15 cellular contexts compared by ENCODE assay signal in the genomic region with DNA sequence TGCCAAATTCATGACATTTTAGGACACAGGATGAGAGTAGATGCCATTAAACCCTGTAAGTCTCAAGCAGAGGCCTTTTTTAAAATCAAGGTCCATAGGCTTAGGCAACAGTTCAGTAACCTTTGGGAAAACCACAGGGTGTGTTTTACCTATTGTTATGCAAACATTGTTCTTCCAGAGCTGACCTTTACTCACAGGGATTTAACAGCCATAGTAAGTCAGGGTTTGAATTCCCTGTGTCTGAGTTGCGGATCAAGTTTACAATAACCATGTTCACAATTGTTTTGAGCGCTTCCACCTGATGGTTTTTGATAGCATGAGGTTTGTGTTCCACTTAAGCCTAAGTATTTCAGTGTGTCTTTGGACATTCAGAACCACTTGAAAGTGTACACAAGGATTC.
DNase-seq lines count a peak whose midpoint lies in the region; ATAC-seq lines count a peak whose summit lies in the region.
"Had no signal": no experiment of that assay in that cellular context is flagged by ENCODE, and none has a peak within 500 bp of the region (broad histone marks: within the 10 kb centered on the region; RNA-seq: fewer than 3 reads in every experiment).

No MANE protein-coding gene starts in this region.

- peaks cover 3% of the 10 kb centered on the region for H3K4me1 Mint-ChIP-seq in T-helper 2 cell treated with Interferon-gamma antibody and Interleukin-4, amounts not matched to agents 5 μg/mL and 100 μg/mL, for 36 hours (ENCODE audit: low read depth)
- H3K4me1 Mint-ChIP-seq: activated naive CD8-positive, alpha-beta T cell treated with anti-CD3 and anti-CD28 coated beads, Interleukin-2, amount 50 U/mL, for 24 hours had no signal

- H3K27me3 Mint-ChIP-seq in T-helper 2 cell treated with Interferon-gamma antibody and Interleukin-4, amounts not matched to agents 5 μg/mL and 100 μg/mL, for 36 hours (ENCODE audit: low read depth), result no peaks in the 10 kb centered on the region
- H3K27me3 Mint-ChIP-seq: activated naive CD8-positive, alpha-beta T cell treated with anti-CD3 and anti-CD28 coated beads, Interleukin-2, amount 50 U/mL, for 24 hours had no signal

- H3K4me3 Mint-ChIP-seq in T-helper 2 cell treated with Interferon-gamma antibody and Interleukin-4, amounts not matched to agents 5 μg/mL and 100 μg/mL, for 36 hours, result no peak overlapping the region
- H3K4me3 Mint-ChIP-seq: activated naive CD8-positive, alpha-beta T cell treated with anti-CD3 and anti-CD28 coated beads, Interleukin-2, amount 50 U/mL, for 24 hours had no signal

- H3K9me3 Mint-ChIP-seq in T-helper 2 cell treated with Interferon-gamma antibody and Interleukin-4, amounts not matched to agents 5 μg/mL and 100 μg/mL, for 36 hours, result no peaks in the 10 kb centered on the region
- H3K9me3 Mint-ChIP-seq: activated naive CD8-positive, alpha-beta T cell treated with anti-CD3 and anti-CD28 coated beads, Interleukin-2, amount 50 U/mL, for 24 hours had no signal

- ATAC-seq in GM18873 (IDR thresholded peaks at IDR 0.05; ENCODE audit: low FRiP score, unreplicated experiment), result no peak
- ATAC-seq: activated naive CD8-positive, alpha-beta T cell treated with anti-CD3 and anti-CD28 coated beads, Interleukin-2, amount 50 U/mL, for 24 hours had no signal

- DNase-seq in NCI-H345 (lab: John Stamatoyannopoulos, UW) (peak; percentile 6), NCI-H345 treated with DMSO at 0.1 percent for 48 hours (lab: John Stamatoyannopoulos, UW; ENCODE audit: unreplicated experiment) (no peak), NCI-H2227 treated with DMSO at 0.1 percent for 48 hours (lab: John Stamatoyannopoulos, UW) (peak; percentile 53), iPS DF 19.7 (ENCODE audit: low read depth, low spot score) (peak; percentile 67), renal cortical epithelial cell (ENCODE audit: low read depth) (peak; percentile 58), SIG-M5 (lab: John Stamatoyannopoulos, UW) (no peak)
- no peak for DNase-seq in T-helper 2 cell treated with Interferon-gamma antibody and Interleukin-4, amounts not matched to agents 5 μg/mL and 100 μg/mL, for 36 hours (ENCODE audit: low spot score)
- DNase-seq: activated CD4-positive, alpha-beta T cell treated with anti-CD3 and anti-CD28 coated beads for 48 hours; activated naive CD8-positive, alpha-beta T cell treated with anti-CD3 and anti-CD28 coated beads, Interleukin-2, amount 50 U/mL, for 24 hours; brain microvascular endothelial cell; foreskin melanocyte; left ventricle myocardium inferior; NCI-H1105; NCI-H226 had no signal

- no peak overlapping the region for H3K27ac Mint-ChIP-seq in T-helper 2 cell treated with Interferon-gamma antibody and Interleukin-4, amounts not matched to agents 5 μg/mL and 100 μg/mL, for 36 hours
- H3K27ac Mint-ChIP-seq: activated naive CD8-positive, alpha-beta T cell treated with anti-CD3 and anti-CD28 coated beads, Interleukin-2, amount 50 U/mL, for 24 hours had no signal

- peaks cover 3% of the 10 kb centered on the region for H3K36me3 Mint-ChIP-seq in T-helper 2 cell treated with Interferon-gamma antibody and Interleukin-4, amounts not matched to agents 5 μg/mL and 100 μg/mL, for 36 hours (ENCODE audit: low read depth)

Comparison
In these comparisons a context has a peak if more than half of its experiments do, and no peak if none do; other contexts are left out.
1. DNase-seq: peak in NCI-H345 (single experiment), NCI-H2227 treated with DMSO at 0.1 percent for 48 hours (single experiment), iPS DF 19.7 (single experiment) and renal cortical epithelial cell (single experiment); none in NCI-H345 treated with DMSO at 0.1 percent for 48 hours (single experiment), T-helper 2 cell treated with Interferon-gamma antibody and Interleukin-4, amounts not matched to agents 5 μg/mL and 100 μg/mL, for 36 hours (single experiment) and SIG-M5 (single experiment).